Comparison of ENCODE assay signal across 1 cellular context in the genomic region with DNA sequence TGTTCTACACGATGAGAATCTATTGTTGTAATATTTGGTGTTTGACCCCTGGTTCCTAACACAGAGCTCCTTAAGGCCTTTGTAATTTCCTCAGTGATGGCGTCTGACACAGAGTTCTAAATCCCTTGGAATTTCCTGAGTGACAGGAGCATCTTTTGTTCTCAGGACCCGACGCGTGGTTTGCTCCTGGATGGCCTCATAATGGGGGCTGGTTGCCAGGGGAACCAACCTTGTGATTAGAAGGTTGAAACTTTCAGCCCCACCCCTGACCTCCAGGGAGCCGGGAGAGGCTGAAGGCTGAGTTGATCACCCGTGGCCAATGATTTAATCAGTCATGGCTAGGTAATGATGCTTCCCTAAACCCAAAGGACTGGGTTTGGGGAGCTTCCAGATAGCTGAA.
TF ChIP-seq lines count a peak whose summit lies in the region.

No MANE protein-coding gene starts in this region.

TF ChIP-seq in GM23338, 12 proteins besides CTCF, POLR2A, EP300 and RAD21 (continued from another document):
- TF ChIP-seq, protein P1, sequence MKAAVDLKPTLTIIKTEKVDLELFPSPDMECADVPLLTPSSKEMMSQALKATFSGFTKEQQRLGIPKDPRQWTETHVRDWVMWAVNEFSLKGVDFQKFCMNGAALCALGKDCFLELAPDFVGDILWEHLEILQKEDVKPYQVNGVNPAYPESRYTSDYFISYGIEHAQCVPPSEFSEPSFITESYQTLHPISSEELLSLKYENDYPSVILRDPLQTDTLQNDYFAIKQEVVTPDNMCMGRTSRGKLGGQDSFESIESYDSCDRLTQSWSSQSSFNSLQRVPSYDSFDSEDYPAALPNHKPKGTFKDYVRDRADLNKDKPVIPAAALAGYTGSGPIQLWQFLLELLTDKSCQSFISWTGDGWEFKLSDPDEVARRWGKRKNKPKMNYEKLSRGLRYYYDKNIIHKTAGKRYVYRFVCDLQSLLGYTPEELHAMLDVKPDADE (IDR thresholded peaks at IDR 0.05) = no peak
- TF ChIP-seq, protein P2, sequence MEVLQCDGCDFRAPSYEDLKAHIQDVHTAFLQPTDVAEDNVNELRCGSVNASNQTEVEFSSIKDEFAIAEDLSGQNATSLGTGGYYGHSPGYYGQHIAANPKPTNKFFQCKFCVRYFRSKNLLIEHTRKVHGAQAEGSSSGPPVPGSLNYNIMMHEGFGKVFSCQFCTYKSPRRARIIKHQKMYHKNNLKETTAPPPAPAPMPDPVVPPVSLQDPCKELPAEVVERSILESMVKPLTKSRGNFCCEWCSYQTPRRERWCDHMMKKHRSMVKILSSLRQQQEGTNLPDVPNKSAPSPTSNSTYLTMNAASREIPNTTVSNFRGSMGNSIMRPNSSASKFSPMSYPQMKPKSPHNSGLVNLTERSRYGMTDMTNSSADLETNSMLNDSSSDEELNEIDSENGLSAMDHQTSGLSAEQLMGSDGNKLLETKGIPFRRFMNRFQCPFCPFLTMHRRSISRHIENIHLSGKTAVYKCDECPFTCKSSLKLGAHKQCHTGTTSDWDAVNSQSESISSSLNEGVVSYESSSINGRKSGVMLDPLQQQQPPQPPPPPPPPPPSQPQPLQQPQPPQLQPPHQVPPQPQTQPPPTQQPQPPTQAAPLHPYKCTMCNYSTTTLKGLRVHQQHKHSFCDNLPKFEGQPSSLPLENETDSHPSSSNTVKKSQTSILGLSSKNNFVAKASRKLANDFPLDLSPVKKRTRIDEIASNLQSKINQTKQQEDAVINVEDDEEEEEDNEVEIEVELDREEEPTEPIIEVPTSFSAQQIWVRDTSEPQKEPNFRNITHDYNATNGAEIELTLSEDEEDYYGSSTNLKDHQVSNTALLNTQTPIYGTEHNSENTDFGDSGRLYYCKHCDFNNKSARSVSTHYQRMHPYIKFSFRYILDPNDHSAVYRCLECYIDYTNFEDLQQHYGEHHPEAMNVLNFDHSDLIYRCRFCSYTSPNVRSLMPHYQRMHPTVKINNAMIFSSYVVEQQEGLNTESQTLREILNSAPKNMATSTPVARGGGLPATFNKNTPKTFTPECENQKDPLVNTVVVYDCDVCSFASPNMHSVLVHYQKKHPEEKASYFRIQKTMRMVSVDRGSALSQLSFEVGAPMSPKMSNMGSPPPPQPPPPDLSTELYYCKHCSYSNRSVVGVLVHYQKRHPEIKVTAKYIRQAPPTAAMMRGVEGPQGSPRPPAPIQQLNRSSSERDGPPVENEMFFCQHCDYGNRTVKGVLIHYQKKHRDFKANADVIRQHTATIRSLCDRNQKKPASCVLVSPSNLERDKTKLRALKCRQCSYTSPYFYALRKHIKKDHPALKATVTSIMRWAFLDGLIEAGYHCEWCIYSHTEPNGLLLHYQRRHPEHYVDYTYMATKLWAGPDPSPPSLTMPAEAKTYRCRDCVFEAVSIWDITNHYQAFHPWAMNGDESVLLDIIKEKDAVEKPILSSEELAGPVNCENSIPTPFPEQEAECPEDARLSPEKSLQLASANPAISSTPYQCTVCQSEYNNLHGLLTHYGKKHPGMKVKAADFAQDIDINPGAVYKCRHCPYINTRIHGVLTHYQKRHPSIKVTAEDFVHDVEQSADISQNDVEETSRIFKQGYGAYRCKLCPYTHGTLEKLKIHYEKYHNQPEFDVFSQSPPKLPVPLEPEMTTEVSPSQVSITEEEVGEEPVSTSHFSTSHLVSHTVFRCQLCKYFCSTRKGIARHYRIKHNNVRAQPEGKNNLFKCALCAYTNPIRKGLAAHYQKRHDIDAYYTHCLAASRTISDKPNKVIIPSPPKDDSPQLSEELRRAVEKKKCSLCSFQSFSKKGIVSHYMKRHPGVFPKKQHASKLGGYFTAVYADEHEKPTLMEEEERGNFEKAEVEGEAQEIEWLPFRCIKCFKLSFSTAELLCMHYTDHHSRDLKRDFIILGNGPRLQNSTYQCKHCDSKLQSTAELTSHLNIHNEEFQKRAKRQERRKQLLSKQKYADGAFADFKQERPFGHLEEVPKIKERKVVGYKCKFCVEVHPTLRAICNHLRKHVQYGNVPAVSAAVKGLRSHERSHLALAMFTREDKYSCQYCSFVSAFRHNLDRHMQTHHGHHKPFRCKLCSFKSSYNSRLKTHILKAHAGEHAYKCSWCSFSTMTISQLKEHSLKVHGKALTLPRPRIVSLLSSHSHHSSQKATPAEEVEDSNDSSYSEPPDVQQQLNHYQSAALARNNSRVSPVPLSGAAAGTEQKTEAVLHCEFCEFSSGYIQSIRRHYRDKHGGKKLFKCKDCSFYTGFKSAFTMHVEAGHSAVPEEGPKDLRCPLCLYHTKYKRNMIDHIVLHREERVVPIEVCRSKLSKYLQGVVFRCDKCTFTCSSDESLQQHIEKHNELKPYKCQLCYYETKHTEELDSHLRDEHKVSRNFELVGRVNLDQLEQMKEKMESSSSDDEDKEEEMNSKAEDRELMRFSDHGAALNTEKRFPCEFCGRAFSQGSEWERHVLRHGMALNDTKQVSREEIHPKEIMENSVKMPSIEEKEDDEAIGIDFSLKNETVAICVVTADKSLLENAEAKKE (CRISPR knock-in tag; IDR thresholded peaks at IDR 0.05) = no peak
- no peak for TF ChIP-seq EZH2 (IDR thresholded peaks at IDR 0.05; ENCODE audit: low read depth, unreplicated experiment)
- TF ChIP-seq POLR2AphosphoS5 (IDR thresholded peaks at IDR 0.05; ENCODE audit: low read depth) = no peak
- TF ChIP-seq JUNB (IDR thresholded peaks at IDR 0.05; ENCODE audit: unreplicated experiment) = no peak
